Comparison of ENCODE assay signal across 12 cellular contexts in genomic region chr6:35668096-35668495, GRCh38. TPM values are rescaled to one million over a fixed set of nuclear protein-coding genes. Genes with fewer than 3 reads are reported as not detected.
A peak's percentile ranks its signal among the peaks of the same experiment; 100 is the strongest.
DNase-seq lines count a peak whose midpoint lies in the region; ATAC-seq and TF ChIP-seq lines count a peak whose summit lies in the region.
"Had no signal": no experiment of that assay in that cellular context is flagged by ENCODE, and none has a peak within 500 bp of the region (broad histone marks: within the 10 kb centered on the region; RNA-seq: fewer than 3 reads in every experiment).

No MANE protein-coding gene starts in this region.

- DNase-seq in A673 (ENCODE audit: low spot score) (no peak), GM06990 (ENCODE audit: extremely low read depth, insufficient read length) (peak; percentile 25), medulla oblongata (ENCODE audit: extremely low spot score) (no peak), NAMALWA (ENCODE audit: low spot score) (no peak)
- no peak for DNase-seq in stimulated activated CD4-positive, alpha-beta T cell treated with anti-CD3 and anti-CD28 coated beads, Interleukin-1b, Interleukin-23, amount 100 ng/mL, for 48 hours
- DNase-seq: MG63, NCI-H510A, small intestine had no signal

- ATAC-seq in GM19397 (IDR thresholded peaks at IDR 0.05; ENCODE audit: unreplicated experiment): no peak

- H3K9me3 Mint-ChIP-seq in activated naive CD8-positive, alpha-beta T cell (ENCODE audit: low read depth): no peaks in the 10 kb centered on the region

- TF ChIP-seq CTCF in A673 (conservative IDR thresholded peaks at IDR 0.05; ENCODE audit: low read depth, low read length): no peak
- no peak for TF ChIP-seq CTCF in GM06990 (IDR thresholded peaks at IDR 0.05; ENCODE audit: insufficient read depth, low read length, poor library complexity, severe bottlenecking)

- no peaks in the 10 kb centered on the region for H3K27me3 Mint-ChIP-seq in activated naive CD8-positive, alpha-beta T cell

- BruUV-seq in A673 (replicated peaks; lab: Mats Ljungman, UMichigan): no TSS peak

- intact Hi-C loops in A673 (cut with micrococcal nuclease; ENCODE audit: unreplicated experiment): no loop called here

- H3K36me3 ChIP-seq in A673 (ENCODE audit: insufficient read depth, low read length, poor library complexity, severe bottlenecking) (no peaks in the 10 kb centered on the region), GM06990 (ENCODE audit: control insufficient read depth, insufficient read depth, low read length) (no peaks in the 10 kb centered on the region), muscle layer of duodenum (ENCODE audit: control insufficient read depth in 1 of 2, insufficient read depth in 2 of 2, low read length in 2 of 2) (no peaks in the 10 kb centered on the region)
- H3K36me3 ChIP-seq: SJSA1 had no signal

- H3K4me1 Mint-ChIP-seq in activated naive CD8-positive, alpha-beta T cell (ENCODE audit: low read depth): peaks cover 54% of the 10 kb centered on the region

- H3K4me1 ChIP-seq in A673 (ENCODE audit: insufficient read depth, low read length, poor library complexity, severe bottlenecking) (peaks cover 40% of the 10 kb centered on the region), muscle layer of duodenum (ENCODE audit: control insufficient read depth in 1 of 2, insufficient read depth in 2 of 2, low read length in 2 of 2) (peaks cover under 1 to 55% of the 10 kb centered on the region in 2 donors)

- POLR2A ChIA-PET in A673 (lab: Charles Lee; ENCODE audit: low non-redundant PET): no interaction called here

- peak overlapping the region; percentile 81 for H3K4me3 Mint-ChIP-seq in activated naive CD8-positive, alpha-beta T cell

- peaks cover 2% of the 10 kb centered on the region for H3K36me3 Mint-ChIP-seq in activated naive CD8-positive, alpha-beta T cell

- H3K4me3 ChIP-seq in A673 (ENCODE audit: low read depth, low read length, poor library complexity, severe bottlenecking) (no peak overlapping the region), GM06990 (replicated peaks; ENCODE audit: low read depth, low read length) (no peak overlapping the region), muscle layer of duodenum (ENCODE audit: low read depth in 1 of 2, low read length in 2 of 2) (no peak overlapping the region)
- H3K4me3 ChIP-seq: MG63, SJSA1 had no signal

- CTCF ChIA-PET in A673 (lab: Charles Lee): no interaction called here

- H3K27me3 ChIP-seq in A673 (replicated peaks; ENCODE audit: insufficient read depth, low read depth, low read length, poor library complexity): no peaks in the 10 kb centered on the region
- H3K27me3 ChIP-seq in GM06990 (replicated peaks; ENCODE audit: control insufficient read depth, insufficient read depth, low read length): no peaks in the 10 kb centered on the region
- no peaks in the 10 kb centered on the region for H3K27me3 ChIP-seq in muscle layer of duodenum (ENCODE audit: low read depth, low read length)
- H3K27me3 ChIP-seq: MG63, SJSA1 had no signal

- H3K9me3 ChIP-seq in A673 (ENCODE audit: low read depth, low read length, poor library complexity, severe bottlenecking) (no peaks in the 10 kb centered on the region), muscle layer of duodenum (ENCODE audit: control insufficient read depth in 1 of 2, low read length in 2 of 2) (no peaks in the 10 kb centered on the region)
- H3K9me3 ChIP-seq: MG63, SJSA1 had no signal

- H3K27ac ChIP-seq in A673 (ENCODE audit: low read depth, low read length, poor library complexity, severe bottlenecking) (peak overlapping the region; percentile 60), muscle layer of duodenum (ENCODE audit: low read length) (peak overlapping the region; percentile 51)
- H3K27ac ChIP-seq: SJSA1 had no signal

- H3K27ac Mint-ChIP-seq in activated naive CD8-positive, alpha-beta T cell: peak overlapping the region; percentile 95

RNA-seq across cellular contexts. Expression of gene FKBP5, which starts 20.6 kb away (rescaled TPM):
- total RNA-seq in A673 (2021): 20.4 and 26.2 TPM in 2 replicates
